19 cellular contexts compared by ENCODE assay signal in the genomic region with DNA sequence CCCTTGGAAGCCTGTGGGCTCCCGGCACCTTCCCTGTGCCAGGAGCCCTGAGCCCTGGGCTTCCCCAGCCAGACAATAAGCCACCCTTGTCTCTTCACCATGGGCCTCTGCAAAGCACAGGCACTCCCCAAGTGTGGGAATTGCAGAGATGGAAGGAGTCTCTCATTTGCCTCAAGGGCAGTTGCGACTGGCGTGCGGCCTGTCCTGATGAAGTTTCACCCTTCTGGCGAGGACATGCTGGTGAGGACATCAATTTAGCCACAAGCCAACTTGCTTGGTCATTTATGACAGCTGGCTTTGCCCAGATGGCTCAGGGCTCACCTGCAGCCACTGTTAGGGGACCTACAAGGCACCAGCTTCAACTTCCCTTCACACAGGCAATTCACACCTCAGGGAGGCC.
DNase-seq lines count a peak whose midpoint lies in the region; ATAC-seq, FAIRE-seq and TF ChIP-seq lines count a peak whose summit lies in the region.
"Had no signal": no experiment of that assay in that cellular context is flagged by ENCODE, and none has a peak within 500 bp of the region (broad histone marks: within the 10 kb centered on the region; RNA-seq: fewer than 3 reads in every experiment).

No MANE protein-coding gene starts in this region.

- H3K27ac ChIP-seq in Panc1 (ENCODE audit: low read length) (peak overlapping the region; percentile 83), mesendoderm (ENCODE audit: low read depth, low read length) (no peak overlapping the region)
- H3K27ac ChIP-seq: heart left ventricle, SJSA1, tibial artery had no signal

- H3K23ac ChIP-seq in mesendoderm (ENCODE audit: low read length), result peak overlapping the region; percentile 24

- no peak overlapping the region for H3K4me3 ChIP-seq in Panc1 (ENCODE audit: low read depth in 2 of 2, low read length in 2 of 2)
- no peak overlapping the region for H3K4me3 ChIP-seq in mesendoderm (ENCODE audit: low read length)
- no peak overlapping the region for H3K4me3 ChIP-seq in BE2C (ENCODE audit: low read depth, low read length)
- H3K4me3 ChIP-seq: heart left ventricle, SJSA1, tibial artery had no signal

- no peak for ATAC-seq in activated CD8-positive, alpha-beta memory T cell treated with anti-CD3 and anti-CD28 coated beads, Interleukin-2, amount 10 ng/mL, durations not matched to agents 7 days and 5 days
- no peak for ATAC-seq in Panc1
- no peak for ATAC-seq in GM21423 (IDR thresholded peaks at IDR 0.05; ENCODE audit: unreplicated experiment)
- ATAC-seq: activated CD4-positive, alpha-beta T cell treated with anti-CD3 and anti-CD28 coated beads for 36 hours; activated T-cell treated with anti-CD3 and anti-CD28 coated beads, Interleukin-2, amount 50 U/mL, for 4 hours; heart left ventricle; naive thymus-derived CD8-positive, alpha-beta T cell had no signal

- CTCF ChIA-PET in activated CD8-positive, alpha-beta memory T cell treated with anti-CD3 and anti-CD28 coated beads, Interleukin-2, amount 10 ng/mL, durations not matched to agents 7 days and 5 days (lab: Charles Lee), result interaction anchor here (1.1 kb wide), 1 partner anchor 587 kb away, joined by 4 read pairs; no protein-coding TSS in a partner anchor
- CTCF ChIA-PET in Panc1 (lab: Charles Lee), result no interaction called here

- no peak overlapping the region for H3K27ac Mint-ChIP-seq in activated CD8-positive, alpha-beta memory T cell treated with anti-CD3 and anti-CD28 coated beads, Interleukin-2, amount 10 ng/mL, durations not matched to agents 7 days and 5 days
- H3K27ac Mint-ChIP-seq: activated CD4-positive, alpha-beta T cell treated with anti-CD3 and anti-CD28 coated beads for 36 hours; activated naive CD8-positive, alpha-beta T cell treated with anti-CD3 and anti-CD28 coated beads, Interleukin-2, amount 10 ng/mL, durations not matched to agents 7 days and 5 days; CD4-positive, alpha-beta memory T cell had no signal

- H3K36me3 Mint-ChIP-seq in activated CD8-positive, alpha-beta memory T cell treated with anti-CD3 and anti-CD28 coated beads, Interleukin-2, amount 10 ng/mL, durations not matched to agents 7 days and 5 days, result no peaks in the 10 kb centered on the region
- H3K36me3 Mint-ChIP-seq: activated naive CD8-positive, alpha-beta T cell treated with anti-CD3 and anti-CD28 coated beads, Interleukin-2, amount 10 ng/mL, durations not matched to agents 7 days and 5 days; CD4-positive, alpha-beta memory T cell; naive thymus-derived CD8-positive, alpha-beta T cell had no signal

- POLR2A ChIA-PET in Panc1 (lab: Charles Lee), result no interaction called here

- H3K79me1 ChIP-seq in mesendoderm (ENCODE audit: low read length), result no peaks in the 10 kb centered on the region

- no peak overlapping the region for H3K4me3 Mint-ChIP-seq in activated CD8-positive, alpha-beta memory T cell treated with anti-CD3 and anti-CD28 coated beads, Interleukin-2, amount 10 ng/mL, durations not matched to agents 7 days and 5 days
- H3K4me3 Mint-ChIP-seq: activated CD4-positive, alpha-beta T cell treated with anti-CD3 and anti-CD28 coated beads for 36 hours; activated naive CD8-positive, alpha-beta T cell treated with anti-CD3 and anti-CD28 coated beads, Interleukin-2, amount 10 ng/mL, durations not matched to agents 7 days and 5 days; activated T-cell treated with anti-CD3 and anti-CD28 coated beads, Interleukin-2, amount 50 U/mL, for 4 hours; CD4-positive, alpha-beta memory T cell; naive thymus-derived CD8-positive, alpha-beta T cell had no signal

- TF ChIP-seq CTCF in Panc1 (IDR thresholded peaks at IDR 0.05) (no peak), BE2C (IDR thresholded peaks at IDR 0.05; ENCODE audit: low read depth, low read length) (no peak)

- no peak overlapping the region for H4K5ac ChIP-seq in mesendoderm (ENCODE audit: low read length)

- H3K4ac ChIP-seq in mesendoderm (ENCODE audit: low read depth, low read length), result no peak overlapping the region

- no peak overlapping the region for H2AK5ac ChIP-seq in mesendoderm (ENCODE audit: low read length)

- peaks cover 4% of the 10 kb centered on the region for H3K27me3 Mint-ChIP-seq in activated CD8-positive, alpha-beta memory T cell treated with anti-CD3 and anti-CD28 coated beads, Interleukin-2, amount 10 ng/mL, durations not matched to agents 7 days and 5 days
- H3K27me3 Mint-ChIP-seq: CD4-positive, alpha-beta memory T cell had no signal

- H3K9me3 ChIP-seq in Panc1 (ENCODE audit: control insufficient read depth, insufficient read depth, low read depth, low read length) (no peaks in the 10 kb centered on the region), BE2C (no peaks in the 10 kb centered on the region)
- H3K9me3 ChIP-seq: heart left ventricle, SJSA1, tibial artery had no signal

- H2BK15ac ChIP-seq in mesendoderm (replicated peaks; ENCODE audit: low read depth), result no peak overlapping the region

- FAIRE-seq in urothelium cell line (lab: Jason Lieb, UNC), result peak; percentile 82
- FAIRE-seq: GM19239, islet of Langerhans had no signal

- peaks cover 47% of the 10 kb centered on the region for H3K4me1 ChIP-seq in Panc1 (ENCODE audit: control insufficient read depth, insufficient read depth, low read length)
- peaks cover 5% of the 10 kb centered on the region for H3K4me1 ChIP-seq in mesendoderm (ENCODE audit: control insufficient read depth, low read depth, low read length)
- 0 out of 2 replicates have a peak, but pooled peaks cover 2% of the 10 kb centered on the region for H3K4me1 ChIP-seq in BE2C

- H3K36me3 ChIP-seq in Panc1 (ENCODE audit: control insufficient read depth, insufficient read depth, low read length) (no peaks in the 10 kb centered on the region), mesendoderm (ENCODE audit: control insufficient read depth, insufficient read depth, low read length) (no peaks in the 10 kb centered on the region), BE2C (no peaks in the 10 kb centered on the region)
- H3K36me3 ChIP-seq: heart left ventricle, SJSA1, tibial artery had no signal

- intact Hi-C loops in Panc1 (cut with micrococcal nuclease; ENCODE audit: unreplicated experiment), result no loop called here

- no peak overlapping the region for H3K18ac ChIP-seq in mesendoderm (ENCODE audit: low read length)

- peaks cover 62% of the 10 kb centered on the region for H3K4me1 Mint-ChIP-seq in activated CD8-positive, alpha-beta memory T cell treated with anti-CD3 and anti-CD28 coated beads, Interleukin-2, amount 10 ng/mL, durations not matched to agents 7 days and 5 days

- DNase-seq in activated CD8-positive, alpha-beta memory T cell treated with anti-CD3 and anti-CD28 coated beads, Interleukin-2, amount 10 ng/mL, durations not matched to agents 7 days and 5 days, result peak; percentile 41
- DNase-seq in activated CD8-positive, alpha-beta memory T cell treated with anti-CD3 and anti-CD28 coated beads for 24 hours, result no peak
- DNase-seq in Panc1 (ENCODE audit: low read depth, low spot score) (no peak), mesendoderm (no peak), urothelium cell line (ENCODE audit: low spot score) (no peak), BE2C (no peak), NCI-H524 (lab: John Stamatoyannopoulos, UW) (no peak)
- DNase-seq: activated naive CD8-positive, alpha-beta T cell treated with anti-CD3 and anti-CD28 coated beads, Interleukin-2, amount 10 ng/mL, durations not matched to agents 7 days and 5 days; activated T-cell treated with anti-CD3 and anti-CD28 coated beads, Interleukin-2, amount 50 U/mL, for 4 hours; CD4-positive, alpha-beta memory T cell; heart left ventricle; naive thymus-derived CD8-positive, alpha-beta T cell; NCI-H187 treated with DMSO at 0.1 percent for 48 hours; tibial artery had no signal

- no TSS peak for BruUV-seq in Panc1 (replicated peaks; lab: Mats Ljungman, UMichigan)

- no peak overlapping the region for H3K4me2 ChIP-seq in mesendoderm (ENCODE audit: low read length)

- no peak overlapping the region for H4K8ac ChIP-seq in mesendoderm (ENCODE audit: low read depth, low read length)

- H3K79me2 ChIP-seq in mesendoderm (ENCODE audit: control insufficient read depth, insufficient read depth, low read length), result no peaks in the 10 kb centered on the region

- H2BK120ac ChIP-seq in mesendoderm (ENCODE audit: low read depth, low read length), result no peak overlapping the region

- H2BK5ac ChIP-seq in mesendoderm (ENCODE audit: low read length), result no peak overlapping the region

- peak overlapping the region; percentile 42 for H3K56ac ChIP-seq in mesendoderm (ENCODE audit: low read length)

- no CpG with 5 or more reads among the region's 5 CpGs for WGBS in mesendoderm (ENCODE audit: extremely low coverage, insufficient coverage, low lambda C conversion rate)

- H3K27me3 ChIP-seq in Panc1 (ENCODE audit: control insufficient read depth, insufficient read depth, low read length) (no peaks in the 10 kb centered on the region), mesendoderm (ENCODE audit: insufficient read depth, low read length, poor library complexity) (no peaks in the 10 kb centered on the region), BE2C (no peaks in the 10 kb centered on the region)
- H3K27me3 ChIP-seq: heart left ventricle, tibial artery had no signal

- no peak overlapping the region for H3K9ac ChIP-seq in mesendoderm (ENCODE audit: low read length)

- in situ Hi-C loops in Panc1 (cut with HindIII; ENCODE audit: low pct_unique_long_range_greater_than_20kb, low sequenced_read_pairs), result no loop called here

- no peaks in the 10 kb centered on the region for H3K9me3 Mint-ChIP-seq in activated CD8-positive, alpha-beta memory T cell treated with anti-CD3 and anti-CD28 coated beads, Interleukin-2, amount 10 ng/mL, durations not matched to agents 7 days and 5 days (ENCODE audit: low read depth)
- H3K9me3 Mint-ChIP-seq: activated naive CD8-positive, alpha-beta T cell treated with anti-CD3 and anti-CD28 coated beads, Interleukin-2, amount 10 ng/mL, durations not matched to agents 7 days and 5 days; activated T-cell treated with anti-CD3 and anti-CD28 coated beads, Interleukin-2, amount 50 U/mL, for 4 hours; CD4-positive, alpha-beta memory T cell; naive thymus-derived CD8-positive, alpha-beta T cell had no signal
